14 cellular contexts compared by ENCODE assay signal in genomic region chr2:30584116-30584515, GRCh38.
DNase-seq lines count a peak whose midpoint lies in the region; ATAC-seq and TF ChIP-seq lines count a peak whose summit lies in the region.
"Had no signal": no experiment of that assay in that cellular context is flagged by ENCODE, and none has a peak within 500 bp of the region (broad histone marks: within the 10 kb centered on the region; RNA-seq: fewer than 3 reads in every experiment).

No MANE protein-coding gene starts in this region.

- peaks cover 1% of the 10 kb centered on the region for H3K4me1 ChIP-seq in right cardiac atrium (ENCODE audit: control insufficient read depth, insufficient read depth, low read length)
- H3K4me1 ChIP-seq in OCI-LY7 (ENCODE audit: insufficient read depth, low read length, poor library complexity, severe bottlenecking) = peaks cover 16% of the 10 kb centered on the region
- H3K4me1 ChIP-seq in neural progenitor cell = no peaks in the 10 kb centered on the region

- BruUV-seq in OCI-LY7 (replicated peaks; lab: Mats Ljungman, UMichigan) = no TSS peak

- peaks cover 28 to 47% of the 10 kb centered on the region in 2 donors for H3K36me3 Mint-ChIP-seq in stimulated activated naive B cell treated with anti-CD40 and anti-IgM and Interleukin-4, amounts not matched to agents 10 μg/mL and 1 μg/mL and 100 μg/mL, for 72 hours
- peaks cover 3% of the 10 kb centered on the region for H3K36me3 Mint-ChIP-seq in neural progenitor cell

- H3K9ac ChIP-seq in neural progenitor cell = no peak overlapping the region

- H2AFZ ChIP-seq in OCI-LY7 (ENCODE audit: low read length) (no peak overlapping the region), neural progenitor cell (replicated peaks) (no peak overlapping the region)

- DNase-seq in Right ventricle myocardium inferior (ENCODE audit: missing footprints) (no peak), right cardiac atrium (no peak), OCI-LY7 (ENCODE audit: low spot score) (peak; percentile 60), neural progenitor cell (ENCODE audit: low spot score) (no peak), caudate nucleus (lab: John Stamatoyannopoulos, UW) (no peak)
- no peak for DNase-seq in stimulated activated naive B cell treated with anti-CD40 and anti-IgM and Interleukin-4, amounts not matched to agents 10 μg/mL and 1 μg/mL and 100 μg/mL, for 72 hours
- DNase-seq in central memory CD4-positive, alpha-beta T cell = no peak
- DNase-seq: activated T-cell treated with anti-CD3 and anti-CD28 coated beads for 4 hours, Karpas-422, NCI-H526 treated with DMSO at 0.1 percent for 48 hours, T1000 had no signal

- H3K79me2 ChIP-seq in OCI-LY7 (ENCODE audit: insufficient read depth, low read depth, low read length) (no peaks in the 10 kb centered on the region), neural progenitor cell (ENCODE audit: low read depth) (no peaks in the 10 kb centered on the region)

- CTCF ChIA-PET in OCI-LY7 (lab: Charles Lee; ENCODE audit: unreplicated experiment) = interaction anchor here (1.6 kb wide), 1 partner anchor 26 kb away, joined by 3 read pairs; no protein-coding TSS in a partner anchor

- H4K20me1 ChIP-seq in OCI-LY7 (ENCODE audit: insufficient read depth, low read length) (no peaks in the 10 kb centered on the region), neural progenitor cell (ENCODE audit: low read depth) (no peaks in the 10 kb centered on the region)

- H3K9me3 ChIP-seq in right cardiac atrium (ENCODE audit: control insufficient read depth, low read length) (no peaks in the 10 kb centered on the region), OCI-LY7 (ENCODE audit: low read length) (no peaks in the 10 kb centered on the region), neural progenitor cell (ENCODE audit: low read depth) (no peaks in the 10 kb centered on the region)
- H3K9me3 ChIP-seq: neutrophil had no signal

- 0 out of 2 replicates have a peak, but pooled peaks cover 3% of the 10 kb centered on the region for H3K9me2 ChIP-seq in OCI-LY7 (ENCODE audit: insufficient read depth, low read length)

- peaks cover 0 to 1% of the 10 kb centered on the region in 2 donors for H3K9me3 Mint-ChIP-seq in stimulated activated naive B cell treated with anti-CD40 and anti-IgM and Interleukin-4, amounts not matched to agents 10 μg/mL and 1 μg/mL and 100 μg/mL, for 72 hours
- H3K9me3 Mint-ChIP-seq in neural progenitor cell = no peaks in the 10 kb centered on the region

- no peaks in the 10 kb centered on the region for H3K27me3 Mint-ChIP-seq in stimulated activated naive B cell treated with anti-CD40 and anti-IgM and Interleukin-4, amounts not matched to agents 10 μg/mL and 1 μg/mL and 100 μg/mL, for 72 hours
- peaks cover 2% of the 10 kb centered on the region for H3K27me3 Mint-ChIP-seq in neural progenitor cell (ENCODE audit: insufficient read depth, low read depth)

- H3K27me3 ChIP-seq in right cardiac atrium (ENCODE audit: control insufficient read depth, insufficient read depth) (no peaks in the 10 kb centered on the region), neural progenitor cell (no peaks in the 10 kb centered on the region)
- H3K27me3 ChIP-seq: neutrophil had no signal

- POLR2A ChIA-PET in OCI-LY7 (lab: Charles Lee) = interaction anchor here (0.8 to 1.4 kb wide), 3 partner anchors 9 to 82 kb away, joined by 3 to 4 read pairs (median 3); no protein-coding TSS in a partner anchor

- intact Hi-C loops in Right ventricle myocardium inferior (cut with DNase I) = no loop called here
- intact Hi-C loops in right cardiac atrium (cut with DNase I) = no loop called here
- intact Hi-C loops in OCI-LY7 (cut with micrococcal nuclease; ENCODE audit: unreplicated experiment) = no loop called here

- peaks cover 54 to 71% of the 10 kb centered on the region in 2 donors for H3K4me1 Mint-ChIP-seq in stimulated activated naive B cell treated with anti-CD40 and anti-IgM and Interleukin-4, amounts not matched to agents 10 μg/mL and 1 μg/mL and 100 μg/mL, for 72 hours
- H3K4me1 Mint-ChIP-seq in neural progenitor cell = peaks cover 3% of the 10 kb centered on the region

- H3K4me3 ChIP-seq in right cardiac atrium (ENCODE audit: low read length) = no peak overlapping the region
- H3K4me3 ChIP-seq in OCI-LY7 (ENCODE audit: low read depth, low read length, poor library complexity, severe bottlenecking) = peak overlapping the region; percentile 6
- H3K4me3 ChIP-seq in neural progenitor cell = no peak overlapping the region

- 56% methylated on average over 4 of the region's 4 CpGs for WGBS in right cardiac atrium

- TF ChIP-seq CTCF in OCI-LY7 (conservative IDR thresholded peaks at IDR 0.05; ENCODE audit: low read length) = no peak
- no peak for TF ChIP-seq CTCF in neural progenitor cell (IDR thresholded peaks at IDR 0.05)

- ATAC-seq in Right ventricle myocardium inferior = peak; percentile 61
- no peak for ATAC-seq in right cardiac atrium
- peak; percentile 70 for ATAC-seq in HG02973 (IDR thresholded peaks at IDR 0.05; ENCODE audit: unreplicated experiment)
- ATAC-seq in stimulated activated naive B cell treated with anti-CD40 and anti-IgM and Interleukin-4, amounts not matched to agents 10 μg/mL and 1 μg/mL and 100 μg/mL, for 72 hours (replicated peaks) = peak; percentile 80 to 88

- H3K4me2 ChIP-seq in OCI-LY7 (ENCODE audit: low read length) (peak overlapping the region; percentile 46), neural progenitor cell (no peak overlapping the region)

- H3K27ac Mint-ChIP-seq in stimulated activated naive B cell treated with anti-CD40 and anti-IgM and Interleukin-4, amounts not matched to agents 10 μg/mL and 1 μg/mL and 100 μg/mL, for 72 hours = peak overlapping the region; percentile 91
- no peak overlapping the region for H3K27ac Mint-ChIP-seq in neural progenitor cell

- no peaks in the 10 kb centered on the region for H3F3A ChIP-seq in neural progenitor cell (ENCODE audit: low read depth)

- H3K27ac ChIP-seq in right cardiac atrium (ENCODE audit: low read length) (no peak overlapping the region), OCI-LY7 (ENCODE audit: low read depth, low read length, poor library complexity, severe bottlenecking) (peak overlapping the region; percentile 8), neural progenitor cell (no peak overlapping the region), caudate nucleus (ENCODE audit: low read depth, low read length) (no peak overlapping the region)
- H3K27ac ChIP-seq: 22Rv1, neutrophil had no signal

- H3K4me3 Mint-ChIP-seq in stimulated activated naive B cell treated with anti-CD40 and anti-IgM and Interleukin-4, amounts not matched to agents 10 μg/mL and 1 μg/mL and 100 μg/mL, for 72 hours = peak overlapping the region; percentile 68 to 75
- no peak overlapping the region for H3K4me3 Mint-ChIP-seq in neural progenitor cell

- H3K36me3 ChIP-seq in OCI-LY7 (ENCODE audit: insufficient read depth, low read length) = no peaks in the 10 kb centered on the region
- H3K36me3 ChIP-seq in neural progenitor cell = no peaks in the 10 kb centered on the region
- H3K36me3 ChIP-seq: neutrophil had no signal

Comparison
In these comparisons a context has a peak if more than half of its experiments do, and no peak if none do; other contexts are left out.
1. ATAC-seq: peak in Right ventricle myocardium inferior (single experiment), HG02973 (single experiment) and stimulated activated naive B cell treated with anti-CD40 and anti-IgM and Interleukin-4, amounts not matched to agents 10 μg/mL and 1 μg/mL and 100 μg/mL, for 72 hours (2 of 2); none in right cardiac atrium (0 of 2).